In the genomic region with DNA sequence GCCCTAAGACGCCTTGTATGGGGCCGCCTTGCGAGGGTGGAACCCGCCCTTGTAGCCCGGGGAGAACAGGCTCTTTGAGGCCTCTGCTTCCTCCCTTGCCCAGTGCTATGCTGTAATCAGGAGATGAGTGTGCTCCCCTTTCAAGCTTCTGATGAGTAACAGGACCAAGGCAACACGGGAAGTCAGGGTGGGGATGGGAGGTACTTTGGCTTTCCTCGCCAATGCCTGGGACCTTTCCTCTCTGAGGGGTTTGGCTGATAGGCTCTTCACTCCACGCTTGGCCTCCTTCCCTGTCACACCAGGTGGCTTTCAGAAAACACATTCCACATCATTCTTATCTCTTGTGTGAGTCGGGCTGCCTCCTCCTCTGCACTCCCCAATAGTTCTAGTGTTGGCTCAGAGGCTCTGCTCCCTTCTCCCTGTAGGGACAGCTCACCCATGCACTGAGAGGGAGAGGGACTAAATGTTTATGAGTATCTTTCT, we compare ENCODE assay signal across 11 cellular contexts.
A peak's percentile ranks its signal among the peaks of the same experiment; 100 is the strongest.
DNase-seq lines count a peak whose midpoint lies in the region; ATAC-seq and TF ChIP-seq lines count a peak whose summit lies in the region.
"Had no signal": no experiment of that assay in that cellular context is flagged by ENCODE, and none has a peak within 500 bp of the region (broad histone marks: within the 10 kb centered on the region; RNA-seq: fewer than 3 reads in every experiment).

No MANE protein-coding gene starts in this region.

- peaks cover 0 to 20% (median 8%) of the 10 kb centered on the region in 12 donors for H3K4me1 ChIP-seq in heart left ventricle

- peaks cover 55% of the 10 kb centered on the region for H3K4me1 Mint-ChIP-seq in activated CD8-positive, alpha-beta memory T cell treated with anti-CD3 and anti-CD28 coated beads, Interleukin-2, amount 10 ng/mL, durations not matched to agents 7 days and 5 days
- peaks cover 59% of the 10 kb centered on the region for H3K4me1 Mint-ChIP-seq in stimulated activated naive CD8-positive, alpha-beta T cell treated with anti-CD3 and anti-CD28 coated beads, Interleukin-15, Interleukin-2, amounts not matched to agents 100 ng/mL and 50 ng/mL, for 24 hours (ENCODE audit: low read depth)

- no peak for TF ChIP-seq CTCF in heart left ventricle (IDR thresholded peaks at IDR 0.05)
- no peak for TF ChIP-seq CTCF in WERI-Rb-1 (IDR thresholded peaks at IDR 0.05; ENCODE audit: low read depth, low read length)

- WGBS in heart left ventricle, 4 donors, result 39 to 41% (median 40%) methylated on average over 9 of the region's 9 CpGs

- H3K36me3 ChIP-seq in heart left ventricle, result no peaks in the 10 kb centered on the region
- H3K36me3 ChIP-seq in WERI-Rb-1, result no peaks in the 10 kb centered on the region

- no peaks in the 10 kb centered on the region for H3K9me3 ChIP-seq in heart left ventricle
- H3K9me3 ChIP-seq in WERI-Rb-1 (ENCODE audit: severe bottlenecking), result no peaks in the 10 kb centered on the region

- H3K4me3 ChIP-seq in heart left ventricle (no peak overlapping the region), WERI-Rb-1 (ENCODE audit: low read depth, low read length) (no peak overlapping the region)
- H3K4me3 ChIP-seq: GM23338, skin epidermis had no signal

- H3K4me3 Mint-ChIP-seq in activated CD8-positive, alpha-beta memory T cell treated with anti-CD3 and anti-CD28 coated beads, Interleukin-2, amount 10 ng/mL, durations not matched to agents 7 days and 5 days, result no peak overlapping the region
- H3K4me3 Mint-ChIP-seq in stimulated activated naive CD8-positive, alpha-beta T cell treated with anti-CD3 and anti-CD28 coated beads, Interleukin-15, Interleukin-2, amounts not matched to agents 100 ng/mL and 50 ng/mL, for 24 hours, result no peak overlapping the region
- H3K4me3 Mint-ChIP-seq: B cell, GM23338 had no signal

- H3K27me3 Mint-ChIP-seq in activated CD8-positive, alpha-beta memory T cell treated with anti-CD3 and anti-CD28 coated beads, Interleukin-2, amount 10 ng/mL, durations not matched to agents 7 days and 5 days, result no peaks in the 10 kb centered on the region
- no peaks in the 10 kb centered on the region for H3K27me3 Mint-ChIP-seq in stimulated activated naive CD8-positive, alpha-beta T cell treated with anti-CD3 and anti-CD28 coated beads, Interleukin-15, Interleukin-2, amounts not matched to agents 100 ng/mL and 50 ng/mL, for 24 hours
- H3K27me3 Mint-ChIP-seq: B cell had no signal

- peak overlapping the region; percentile 63 for H3K27ac Mint-ChIP-seq in activated CD8-positive, alpha-beta memory T cell treated with anti-CD3 and anti-CD28 coated beads, Interleukin-2, amount 10 ng/mL, durations not matched to agents 7 days and 5 days
- peak overlapping the region; percentile 45 for H3K27ac Mint-ChIP-seq in stimulated activated naive CD8-positive, alpha-beta T cell treated with anti-CD3 and anti-CD28 coated beads, Interleukin-15, Interleukin-2, amounts not matched to agents 100 ng/mL and 50 ng/mL, for 24 hours
- H3K27ac Mint-ChIP-seq: B cell, GM23338 had no signal

- CTCF ChIA-PET in activated CD8-positive, alpha-beta memory T cell treated with anti-CD3 and anti-CD28 coated beads, Interleukin-2, amount 10 ng/mL, durations not matched to agents 7 days and 5 days (lab: Charles Lee), result no interaction called here

- H3K9me3 Mint-ChIP-seq in activated CD8-positive, alpha-beta memory T cell treated with anti-CD3 and anti-CD28 coated beads, Interleukin-2, amount 10 ng/mL, durations not matched to agents 7 days and 5 days (ENCODE audit: low read depth), result peaks cover 3% of the 10 kb centered on the region
- peaks cover 3% of the 10 kb centered on the region for H3K9me3 Mint-ChIP-seq in stimulated activated naive CD8-positive, alpha-beta T cell treated with anti-CD3 and anti-CD28 coated beads, Interleukin-15, Interleukin-2, amounts not matched to agents 100 ng/mL and 50 ng/mL, for 24 hours
- H3K9me3 Mint-ChIP-seq: GM23338 had no signal

- peak; percentile 58 for DNase-seq in activated CD8-positive, alpha-beta memory T cell treated with anti-CD3 and anti-CD28 coated beads, Interleukin-2, amount 10 ng/mL, durations not matched to agents 7 days and 5 days
- no peak for DNase-seq in activated CD8-positive, alpha-beta memory T cell treated with anti-CD3 and anti-CD28 coated beads for 24 hours
- DNase-seq in activated T-helper 1 cell treated with Interleukin-2 at 50 U/mL for 16 hours (ENCODE audit: low read depth), result peak; percentile 9
- peak in 4 of 5 donors; percentile 36 to 75 (median 62) for DNase-seq in heart left ventricle
- DNase-seq in NCI-H1105 (lab: John Stamatoyannopoulos, UW), result no peak
- DNase-seq in WERI-Rb-1, result no peak

- H3K27me3 ChIP-seq in heart left ventricle, result no peaks in the 10 kb centered on the region
- H3K27me3 ChIP-seq in WERI-Rb-1 (ENCODE audit: insufficient read depth, low read depth, severe bottlenecking), result no peaks in the 10 kb centered on the region

- TF ChIP-seq POLR2A in heart left ventricle (IDR thresholded peaks at IDR 0.05), result peak in 1 of 2 donors; percentile 38

- H3K27ac ChIP-seq in heart left ventricle (peak overlapping the region in 8 of 12 donors; percentile 21 to 55 (median 30)), WERI-Rb-1 (no peak overlapping the region)

- peaks cover 7% of the 10 kb centered on the region for H3K36me3 Mint-ChIP-seq in activated CD8-positive, alpha-beta memory T cell treated with anti-CD3 and anti-CD28 coated beads, Interleukin-2, amount 10 ng/mL, durations not matched to agents 7 days and 5 days
- H3K36me3 Mint-ChIP-seq in stimulated activated naive CD8-positive, alpha-beta T cell treated with anti-CD3 and anti-CD28 coated beads, Interleukin-15, Interleukin-2, amounts not matched to agents 100 ng/mL and 50 ng/mL, for 24 hours (ENCODE audit: low read depth), result no peaks in the 10 kb centered on the region

- intact Hi-C loops in heart left ventricle (cut with DNase I), result no loop called here

- peak; percentile 59 for ATAC-seq in activated CD8-positive, alpha-beta memory T cell treated with anti-CD3 and anti-CD28 coated beads, Interleukin-2, amount 10 ng/mL, durations not matched to agents 7 days and 5 days
- ATAC-seq in heart left ventricle, result peak; percentile 63 to 98 (median 96)
- no peak for ATAC-seq in HG03280 (IDR thresholded peaks at IDR 0.05; ENCODE audit: unreplicated experiment)
- ATAC-seq: GM23338 had no signal

Comparison
In these comparisons a context has a peak if more than half of its experiments do, and no peak if none do; other contexts are left out.
1. DNase-seq: peak in activated CD8-positive, alpha-beta memory T cell treated with anti-CD3 and anti-CD28 coated beads, Interleukin-2, amount 10 ng/mL, durations not matched to agents 7 days and 5 days (single experiment), activated T-helper 1 cell treated with Interleukin-2 at 50 U/mL for 16 hours (single experiment) and heart left ventricle (4 of 5); none in activated CD8-positive, alpha-beta memory T cell treated with anti-CD3 and anti-CD28 coated beads for 24 hours (single experiment), NCI-H1105 (single experiment) and WERI-Rb-1 (single experiment).